Comparison of ENCODE assay signal across 17 cellular contexts in the genomic region with DNA sequence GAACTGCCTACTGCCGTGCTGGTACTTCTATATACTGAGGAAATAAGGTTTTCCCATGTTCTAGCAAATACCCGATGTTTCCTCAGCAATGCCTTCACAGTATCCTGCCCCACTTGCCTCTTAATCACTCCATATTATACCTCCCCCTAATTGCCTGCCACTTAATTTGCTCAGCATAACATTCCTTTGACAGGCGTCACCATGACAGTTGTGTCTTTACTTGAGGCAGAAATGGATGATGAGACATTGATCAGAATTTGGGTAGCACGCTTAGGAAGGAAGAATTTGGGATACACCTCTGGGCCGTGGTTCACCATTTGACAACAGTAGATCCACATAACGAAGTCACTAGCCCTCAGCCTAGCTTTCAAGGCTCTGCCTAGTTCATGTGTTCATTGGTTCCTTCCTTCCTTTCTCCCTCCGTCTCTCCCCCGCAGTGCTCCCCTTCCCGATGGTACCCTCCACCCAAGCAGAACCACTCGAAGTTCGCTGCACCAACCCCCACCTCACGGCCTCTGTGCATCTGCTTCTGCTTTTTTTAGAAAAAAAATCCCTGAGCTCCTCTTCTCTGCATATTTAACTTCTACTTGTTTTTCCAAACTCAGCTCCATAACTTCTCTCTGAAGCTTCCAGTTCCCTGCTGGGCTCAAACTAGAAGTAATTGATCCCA.
"Had no signal": no experiment of that assay in that cellular context is flagged by ENCODE, and none has a peak within 500 bp of the region (broad histone marks: within the 10 kb centered on the region; RNA-seq: fewer than 3 reads in every experiment).

No MANE protein-coding gene starts in this region.

- ATAC-seq: T-cell, WTC11 had no signal

- H2AFZ ChIP-seq: parathyroid adenoma had no signal

- H3K27me3 ChIP-seq: spleen, upper lobe of left lung had no signal

- DNase-seq: activated gamma-delta T cell treated with Interleukin-2 at 50 U/mL for 16 hours; activated T-cell treated with anti-CD3 and anti-CD28 coated beads, Interleukin-2, amount 50 U/mL, for 1 hour; dermis blood vessel endothelial cell; effector CD8-positive, alpha-beta T cell; erythroblast; foreskin fibroblast; immature natural killer cell; kidney glomerular epithelial cell; mesenchymal stem cell; spleen; stimulated activated CD4-positive, alpha-beta T cell treated with anti-CD3 and anti-CD28 coated beads, Interleukin-4, amount 100 ng/mL, for 24 hours; stimulated activated naive CD4-positive, alpha-beta T cell treated with Interleukin-2 at 50 U/mL for 16 hours; T-cell; upper lobe of left lung had no signal

- H3K36me3 ChIP-seq: thoracic aorta had no signal

- H3K9me3 ChIP-seq: spleen, thoracic aorta, upper lobe of left lung had no signal

- H3K4me3 ChIP-seq: spleen, thoracic aorta, upper lobe of left lung had no signal

- H3K9ac ChIP-seq: parathyroid adenoma had no signal

- H3K4me1 ChIP-seq: spleen, upper lobe of left lung had no signal

- H3K27ac ChIP-seq: parathyroid adenoma, spleen, thoracic aorta, upper lobe of left lung had no signal
